9 cellular contexts compared by ENCODE assay signal in the genomic region with DNA sequence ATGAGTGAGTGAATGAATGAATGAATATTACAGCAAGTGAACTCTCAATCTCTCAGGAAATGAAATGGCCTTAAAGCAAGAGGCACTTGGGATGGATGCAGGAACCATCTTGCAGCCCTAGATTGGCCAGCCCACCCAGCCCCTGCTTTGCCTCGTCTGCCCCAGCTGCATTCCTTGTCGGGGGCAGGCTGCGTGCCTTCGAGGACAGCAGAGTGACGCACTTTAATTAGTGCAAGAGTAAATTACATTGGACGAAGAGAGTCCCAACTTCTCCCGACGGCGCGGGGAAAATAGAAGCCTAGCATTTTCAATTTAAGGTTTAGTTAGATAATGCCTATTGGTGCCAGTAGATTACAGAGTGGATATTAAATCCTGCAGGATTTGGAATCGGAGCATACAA. TPM values are rescaled to one million over a fixed set of nuclear protein-coding genes. Genes with fewer than 3 reads are reported as not detected.
"Had no signal": no experiment of that assay in that cellular context is flagged by ENCODE, and none has a peak within 500 bp of the region (broad histone marks: within the 10 kb centered on the region; RNA-seq: fewer than 3 reads in every experiment).

No MANE protein-coding gene starts in this region.

- H3K4me3 ChIP-seq: GM23248, HAP-1, K562 had no signal

- H3K4me3 Mint-ChIP-seq: HFFc6 had no signal

- H3K27ac ChIP-seq: GM23248 had no signal

- H3K9me3 ChIP-seq: HAP-1 had no signal

- H3K27ac Mint-ChIP-seq: HFFc6 had no signal

- H3K4me1 ChIP-seq: HAP-1 had no signal

- H3K36me3 ChIP-seq: HAP-1 had no signal

- DNase-seq: GM23248, GOT3, H7, HFFc6, IMR-90, KG1 had no signal

- H2AFZ ChIP-seq: GM23248 had no signal

- ATAC-seq: HCT116, K562 had no signal

- H3K9me3 Mint-ChIP-seq: HFFc6 had no signal

RNA-seq across cellular contexts. Expression of a gene that starts 33.9 kb away (rescaled TPM):
- total RNA-seq: GM23248, IMR-90 had no signal
